ENCODE assay signal across 20 cellular contexts in the genomic region with DNA sequence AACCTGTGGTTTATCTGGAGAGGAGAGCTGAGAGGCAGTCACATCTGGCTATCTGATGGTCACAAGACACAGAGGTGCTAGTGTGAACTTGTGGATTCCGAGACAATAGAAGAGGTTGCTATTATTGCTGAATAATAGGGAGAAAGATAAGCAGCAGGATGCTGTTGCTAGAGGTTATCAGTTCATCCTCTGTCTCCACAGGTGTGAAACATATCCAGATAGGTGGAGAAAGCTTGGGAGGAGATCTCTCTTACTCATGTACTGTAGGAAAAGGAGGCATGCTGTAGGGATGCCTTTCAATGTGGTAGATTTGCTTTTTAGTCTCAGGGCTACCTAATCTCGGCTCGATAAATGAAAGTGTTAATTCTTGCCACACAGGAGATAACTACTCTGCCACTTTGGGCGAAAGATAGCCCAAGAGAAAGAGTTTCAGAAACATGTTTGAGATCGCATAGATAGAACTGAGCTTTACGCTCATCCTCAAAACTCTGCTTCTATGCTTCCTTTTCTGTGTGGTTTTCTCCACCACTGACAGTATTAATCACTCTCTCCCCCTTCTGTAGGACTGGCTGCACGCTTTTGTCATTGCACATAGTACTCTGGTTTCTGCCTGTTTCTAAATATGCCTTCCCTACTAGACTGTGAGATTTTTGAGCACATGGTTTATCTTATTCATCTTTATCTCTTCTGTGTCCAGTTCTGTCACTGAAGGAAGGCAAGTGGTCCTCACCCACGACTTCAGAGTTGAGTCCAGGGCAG. TPM values are rescaled to one million over a fixed set of nuclear protein-coding genes. Genes with fewer than 3 reads are reported as not detected.
A peak's percentile ranks its signal among the peaks of the same experiment; 100 is the strongest.
DNase-seq lines count a peak whose midpoint lies in the region; ATAC-seq and TF ChIP-seq lines count a peak whose summit lies in the region.
"Had no signal": no experiment of that assay in that cellular context is flagged by ENCODE, and none has a peak within 500 bp of the region (broad histone marks: within the 10 kb centered on the region; RNA-seq: fewer than 3 reads in every experiment).

No MANE protein-coding gene starts in this region.

- H3K9me3 ChIP-seq in HEK293 (ENCODE audit: control insufficient read depth, insufficient read depth, low read depth, low read length), result no peaks in the 10 kb centered on the region
- H3K9me3 ChIP-seq in osteoblast (ENCODE audit: low read depth, low read length), result no peaks in the 10 kb centered on the region

- H3K27ac ChIP-seq in HEK293 (ENCODE audit: extremely low read depth, low read depth, low read length), result no peak overlapping the region
- no peak overlapping the region for H3K27ac ChIP-seq in osteoblast (ENCODE audit: low read depth, low read length)
- H3K27ac ChIP-seq: C4-2B had no signal

- H3K36me3 ChIP-seq in HEK293 (ENCODE audit: control insufficient read depth in 2 of 2, insufficient read depth in 1 of 2, low read length in 2 of 2) (no peaks in the 10 kb centered on the region), osteoblast (ENCODE audit: insufficient read depth, low read length) (no peaks in the 10 kb centered on the region)

- H3K4me2 ChIP-seq in osteoblast (ENCODE audit: insufficient read depth, low read length), result no peak overlapping the region

- POLR2A ChIA-PET in HEK293 (lab: Yijun Ruan, JAX), result no interaction called here

- no peaks in the 10 kb centered on the region for H3K27me3 ChIP-seq in osteoblast (ENCODE audit: insufficient read depth, low read length)

- H3K79me2 ChIP-seq in osteoblast (ENCODE audit: insufficient read depth, low read length), result no peaks in the 10 kb centered on the region

- CTCF ChIA-PET in HEK293 (lab: Yijun Ruan, JAX), result interaction anchor here (0.8 kb wide), 1 partner anchor 36 kb away, joined by 3 read pairs; a partner anchor contains a TSS

- TF ChIP-seq CTCF in HEK293 (tag by site-specific recombination; IDR thresholded peaks at IDR 0.05) (no peak), osteoblast (IDR thresholded peaks at IDR 0.05; ENCODE audit: extremely low read depth, low read depth, low read length) (no peak)

- DNase-seq in NCI-H146 (lab: John Stamatoyannopoulos, UW) (peak; percentile 71), amniotic epithelial cell (ENCODE audit: low read depth) (peak; percentile 8), osteoblast (ENCODE audit: insufficient read length, low spot score, missing footprints) (peak; percentile 41), G401 (ENCODE audit: low spot score) (no peak), hippocampal formation (lab: John Stamatoyannopoulos, UW) (no peak)
- DNase-seq in activated CD4-positive, alpha-beta T cell treated with anti-CD3 and anti-CD28 coated beads for 48 hours, result no peak
- DNase-seq: Calu3; CD8-positive, alpha-beta memory T cell; DMS79 treated with DMSO at 0.1 percent for 48 hours; Karpas-422; NCI-H1092; NCI-H1436; NCI-H1930; NCI-H526 treated with DMSO at 0.1 percent for 48 hours; SHP77 treated with DMSO at 0.1 percent for 48 hours; SW 1271 had no signal

- no peak overlapping the region for H2AFZ ChIP-seq in osteoblast (ENCODE audit: low read length)

- no peaks in the 10 kb centered on the region for H4K20me1 ChIP-seq in osteoblast (ENCODE audit: insufficient read depth, low read length)

- H3K4me1 ChIP-seq in HEK293 (ENCODE audit: control insufficient read depth, insufficient read depth, low read length) (peaks cover 5% of the 10 kb centered on the region), osteoblast (ENCODE audit: insufficient read depth, low read length) (no peaks in the 10 kb centered on the region)

- H3K4me3 ChIP-seq in HEK293 (ENCODE audit: low read depth, low read length), result no peak overlapping the region
- H3K4me3 ChIP-seq in osteoblast (ENCODE audit: insufficient read depth, low read length), result no peak overlapping the region

- no peak for ATAC-seq in HG02870 (IDR thresholded peaks at IDR 0.05; ENCODE audit: unreplicated experiment)
- ATAC-seq: Panc1 had no signal

- in situ Hi-C loops in G401 (cut with HindIII; ENCODE audit: low sequenced_read_pairs), result no loop called here

TF ChIP-seq in HEK293, 187 proteins besides CTCF, POLR2A, EP300 and RAD21:
- TF ChIP-seq ZNF335 (tag by site-specific recombination; conservative IDR thresholded peaks at IDR 0.05) (peak; percentile 57), ZBTB21 (tag by site-specific recombination; IDR thresholded peaks at IDR 0.05) (no peak), WT1 (tag by site-specific recombination; IDR thresholded peaks at IDR 0.05) (no peak), ZNF10 (tag by site-specific recombination; IDR thresholded peaks at IDR 0.05) (no peak), OVOL3 (tag by site-specific recombination; IDR thresholded peaks at IDR 0.05) (no peak), ZNF112 (tag by site-specific recombination; IDR thresholded peaks at IDR 0.05) (no peak), ZFHX2 (tag by site-specific recombination; conservative IDR thresholded peaks at IDR 0.05) (no peak), ZNF354C (tag by site-specific recombination; IDR thresholded peaks at IDR 0.05; ENCODE audit: borderline replicate concordance, low read depth) (no peak)
TF ChIP-seq in HEK293: peak in this region for 1.

RNA-seq across cellular contexts. Expression of a gene that starts 36.7 kb away (rescaled TPM):
- total RNA-seq in osteoblast, result 2.7 and 3.3 TPM in 2 replicates
- 0.55 and 0.92 TPM in 2 replicates for total RNA-seq in G401 (2014; rRNA removed; shearing (Covaris generic))

Comparison
In these comparisons a context has a peak if more than half of its experiments do, and no peak if none do; other contexts are left out.
1. DNase-seq: peak in NCI-H146 (single experiment), amniotic epithelial cell (single experiment) and osteoblast (single experiment); none in G401 (single experiment), hippocampal formation (0 of 2) and activated CD4-positive, alpha-beta T cell treated with anti-CD3 and anti-CD28 coated beads for 48 hours (single experiment).